1 cellular context compared by ENCODE assay signal in genomic region chr6:89406157-89406556, GRCh38.
TF ChIP-seq lines count a peak whose summit lies in the region.

No MANE protein-coding gene starts in this region.

TF ChIP-seq in SK-N-SH, 30 proteins besides CTCF, POLR2A, EP300 and RAD21 (continued from another document):
- TF ChIP-seq, protein P1, sequence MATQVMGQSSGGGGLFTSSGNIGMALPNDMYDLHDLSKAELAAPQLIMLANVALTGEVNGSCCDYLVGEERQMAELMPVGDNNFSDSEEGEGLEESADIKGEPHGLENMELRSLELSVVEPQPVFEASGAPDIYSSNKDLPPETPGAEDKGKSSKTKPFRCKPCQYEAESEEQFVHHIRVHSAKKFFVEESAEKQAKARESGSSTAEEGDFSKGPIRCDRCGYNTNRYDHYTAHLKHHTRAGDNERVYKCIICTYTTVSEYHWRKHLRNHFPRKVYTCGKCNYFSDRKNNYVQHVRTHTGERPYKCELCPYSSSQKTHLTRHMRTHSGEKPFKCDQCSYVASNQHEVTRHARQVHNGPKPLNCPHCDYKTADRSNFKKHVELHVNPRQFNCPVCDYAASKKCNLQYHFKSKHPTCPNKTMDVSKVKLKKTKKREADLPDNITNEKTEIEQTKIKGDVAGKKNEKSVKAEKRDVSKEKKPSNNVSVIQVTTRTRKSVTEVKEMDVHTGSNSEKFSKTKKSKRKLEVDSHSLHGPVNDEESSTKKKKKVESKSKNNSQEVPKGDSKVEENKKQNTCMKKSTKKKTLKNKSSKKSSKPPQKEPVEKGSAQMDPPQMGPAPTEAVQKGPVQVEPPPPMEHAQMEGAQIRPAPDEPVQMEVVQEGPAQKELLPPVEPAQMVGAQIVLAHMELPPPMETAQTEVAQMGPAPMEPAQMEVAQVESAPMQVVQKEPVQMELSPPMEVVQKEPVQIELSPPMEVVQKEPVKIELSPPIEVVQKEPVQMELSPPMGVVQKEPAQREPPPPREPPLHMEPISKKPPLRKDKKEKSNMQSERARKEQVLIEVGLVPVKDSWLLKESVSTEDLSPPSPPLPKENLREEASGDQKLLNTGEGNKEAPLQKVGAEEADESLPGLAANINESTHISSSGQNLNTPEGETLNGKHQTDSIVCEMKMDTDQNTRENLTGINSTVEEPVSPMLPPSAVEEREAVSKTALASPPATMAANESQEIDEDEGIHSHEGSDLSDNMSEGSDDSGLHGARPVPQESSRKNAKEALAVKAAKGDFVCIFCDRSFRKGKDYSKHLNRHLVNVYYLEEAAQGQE (IDR thresholded peaks at IDR 0.05; ENCODE audit: low read depth, low read length): no peak
- no peak for TF ChIP-seq SIN3A (IDR thresholded peaks at IDR 0.05; ENCODE audit: borderline replicate concordance, low read depth, low read length)
